ENCODE assay signal across 29 cellular contexts in genomic region chr20:5484346-5484745, GRCh38.
"Had no signal": no experiment of that assay in that cellular context is flagged by ENCODE, and none has a peak within 500 bp of the region (broad histone marks: within the 10 kb centered on the region; RNA-seq: fewer than 3 reads in every experiment).

No MANE protein-coding gene starts in this region.

- H3K4me3 ChIP-seq: Peyer's patch had no signal

- H3K36me3 ChIP-seq: Peyer's patch had no signal

- ATAC-seq: activated naive CD8-positive, alpha-beta T cell treated with anti-CD3 and anti-CD28 coated beads, Interleukin-2, amount 50 U/mL, for 24 hours had no signal

- H3K27me3 ChIP-seq: Peyer's patch had no signal

- H3K27ac ChIP-seq: Peyer's patch, VCaP had no signal

- FAIRE-seq: bronchial epithelial cell had no signal

- H3K9me3 ChIP-seq: Peyer's patch had no signal

- DNase-seq: activated CD4-positive, alpha-beta memory T cell treated with anti-CD3 and anti-CD28 coated beads, Interleukin-2, amount 10 ng/mL, durations not matched to agents 7 days and 5 days; activated CD4-positive, alpha-beta T cell treated with anti-CD3 and anti-CD28 coated beads for 1 hour; activated CD4-positive, alpha-beta T cell treated with anti-CD3 and anti-CD28 coated beads for 48 hours; activated CD4-positive, CD25-positive, alpha-beta regulatory T cell; activated CD8-positive, alpha-beta memory T cell treated with anti-CD3 and anti-CD28 coated beads for 24 hours; activated naive CD4-positive, alpha-beta T cell treated with anti-CD3 and anti-CD28 coated beads, Interleukin-2, amount 10 ng/mL, durations not matched to agents 7 days and 5 days; activated naive CD8-positive, alpha-beta T cell treated with anti-CD3 and anti-CD28 coated beads, Interleukin-2, amount 50 U/mL, for 24 hours; activated T-cell treated with anti-CD3 and anti-CD28 coated beads, Interleukin-2, amount 50 U/mL, for 24 hours; anterior cingulate cortex; caudate nucleus; Karpas-422; KBM-7; NCI-H1092; NCI-H1436 treated with DMSO at 0.1 percent for 48 hours; NCI-H187 treated with DMSO at 0.1 percent for 48 hours; NCI-H2081; NCI-H2227 treated with DMSO at 0.1 percent for 48 hours; NCI-H446; NCI-H510A treated with DMSO at 0.1 percent for 48 hours; NCI-H526 treated with DMSO at 0.1 percent for 48 hours; NCI-H774; Peyer's patch; RPMI8226; SW 1271; T-helper 1 cell; T-helper 2 cell; T-helper 9 cell had no signal
